ENCODE assay signal across 16 cellular contexts in the genomic region with DNA sequence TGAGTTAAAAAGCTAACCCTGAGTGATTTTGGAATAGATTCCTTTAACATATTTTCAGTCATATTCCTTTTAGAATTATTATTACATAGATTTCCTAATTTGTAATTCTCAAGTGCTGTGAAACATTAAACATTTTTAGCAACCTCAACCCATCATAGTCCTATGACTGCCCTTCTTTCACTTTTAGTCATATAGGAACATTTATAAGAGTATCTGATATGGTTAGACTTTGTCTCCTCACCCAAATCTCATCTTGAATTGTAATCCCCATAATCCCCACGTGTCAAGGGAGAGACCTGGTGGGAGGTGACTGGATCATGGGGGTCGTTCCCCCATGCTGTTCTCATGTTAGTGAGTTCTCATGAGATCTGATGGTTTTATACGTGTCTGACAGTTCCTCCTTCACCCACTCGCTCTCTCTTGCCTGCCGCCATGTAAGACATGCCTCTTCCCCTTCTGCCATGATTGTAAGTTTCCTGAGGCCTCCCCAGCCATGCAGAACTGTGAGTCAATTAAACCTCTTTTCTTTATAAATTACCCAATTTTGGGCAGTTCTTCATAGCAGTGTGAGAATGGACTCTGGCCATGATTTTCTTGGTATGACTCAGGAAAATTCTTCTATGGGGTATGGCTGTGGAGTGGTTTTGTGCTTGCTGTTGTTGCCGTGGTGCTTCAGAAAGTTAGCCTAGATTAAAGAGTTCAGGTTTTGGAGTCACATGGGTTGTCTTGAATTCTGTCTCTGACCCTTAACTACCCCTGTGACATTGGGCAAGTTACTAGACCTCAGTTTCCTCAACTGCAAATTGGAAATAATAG.
DNase-seq lines count a peak whose midpoint lies in the region; ATAC-seq and TF ChIP-seq lines count a peak whose summit lies in the region.
"Had no signal": no experiment of that assay in that cellular context is flagged by ENCODE, and none has a peak within 500 bp of the region (broad histone marks: within the 10 kb centered on the region; RNA-seq: fewer than 3 reads in every experiment).

No MANE protein-coding gene starts in this region.

- no peak overlapping the region for H3K27ac Mint-ChIP-seq in CD14-positive monocyte

- no peak overlapping the region for H3K4me3 Mint-ChIP-seq in CD14-positive monocyte

- H4K20me1 ChIP-seq in osteoblast (ENCODE audit: insufficient read depth, low read length) = peaks cover 3% of the 10 kb centered on the region

- no peak overlapping the region for H2AFZ ChIP-seq in osteoblast (ENCODE audit: low read length)

- H3K27me3 Mint-ChIP-seq in CD14-positive monocyte (ENCODE audit: low read depth in 3 of 3) = no peaks in the 10 kb centered on the region

- peaks cover 0 to 4% of the 10 kb centered on the region in 2 donors for H3K36me3 Mint-ChIP-seq in CD14-positive monocyte

- H3K36me3 ChIP-seq in osteoblast (ENCODE audit: insufficient read depth, low read length) = no peaks in the 10 kb centered on the region
- H3K36me3 ChIP-seq: sigmoid colon, thoracic aorta had no signal

- H3K27ac ChIP-seq in osteoblast (ENCODE audit: low read depth, low read length) = peak overlapping the region; percentile 31
- H3K27ac ChIP-seq: sigmoid colon, thoracic aorta, VCaP had no signal

- H3K4me1 Mint-ChIP-seq in CD14-positive monocyte = peaks cover 1% of the 10 kb centered on the region

- H3K79me2 ChIP-seq in osteoblast (ENCODE audit: insufficient read depth, low read length) = peaks cover 21% of the 10 kb centered on the region

- no peaks in the 10 kb centered on the region for H3K27me3 ChIP-seq in osteoblast (ENCODE audit: insufficient read depth, low read length)
- H3K27me3 ChIP-seq: sigmoid colon had no signal

- no peak for TF ChIP-seq CTCF in astrocyte of the spinal cord (IDR thresholded peaks at IDR 0.05; ENCODE audit: low read depth, low read length)
- no peak for TF ChIP-seq CTCF in osteoblast (IDR thresholded peaks at IDR 0.05; ENCODE audit: extremely low read depth, low read depth, low read length)
- TF ChIP-seq CTCF in CD14-positive monocyte (IDR thresholded peaks at IDR 0.05) = no peak

- H3K4me2 ChIP-seq in osteoblast (ENCODE audit: insufficient read depth, low read length) = no peak overlapping the region

- peaks cover 8 to 14% (median 10%) of the 10 kb centered on the region in 7 donors for H3K9me3 Mint-ChIP-seq in CD14-positive monocyte

- H3K4me3 ChIP-seq in astrocyte of the spinal cord (ENCODE audit: low read depth, low read length) = no peak overlapping the region
- H3K4me3 ChIP-seq in osteoblast (ENCODE audit: insufficient read depth, low read length) = no peak overlapping the region
- H3K4me3 ChIP-seq: sigmoid colon, thoracic aorta had no signal

- intact Hi-C loops in CD14-positive monocyte (cut with micrococcal nuclease) = no loop called here

- DNase-seq in EH (ENCODE audit: low read depth) (peak; percentile 44), HT1080 (ENCODE audit: low read depth) (peak; percentile 34), astrocyte of the spinal cord (ENCODE audit: low read depth, low spot score) (peak; percentile 27), osteoblast (ENCODE audit: insufficient read length, low spot score, missing footprints) (no peak), CD14-positive monocyte (ENCODE audit: low spot score) (no peak), RKO (ENCODE audit: low spot score) (no peak)
- DNase-seq: activated gamma-delta T cell; C1 segment of cervical spinal cord; DMS53; NCI-H1092 treated with DMSO at 0.1 percent for 48 hours; NCI-H82; sigmoid colon; stimulated activated CD4-positive, alpha-beta T cell treated with anti-CD3 and anti-CD28 coated beads, Interleukin-2, amount 100 ng/mL, for 24 hours had no signal

- in situ Hi-C loops in astrocyte of the spinal cord (cut with HindIII; ENCODE audit: low sequenced_read_pairs) = no loop called here

- no peaks in the 10 kb centered on the region for H3K9me3 ChIP-seq in osteoblast (ENCODE audit: low read depth, low read length)
- H3K9me3 ChIP-seq: sigmoid colon, thoracic aorta had no signal

- peaks cover 3% of the 10 kb centered on the region for H3K4me1 ChIP-seq in osteoblast (ENCODE audit: insufficient read depth, low read length)

- no peak for ATAC-seq in GM18519 (IDR thresholded peaks at IDR 0.05; ENCODE audit: low FRiP score, unreplicated experiment)

Comparison
In these comparisons a context has a peak if more than half of its experiments do, and no peak if none do; other contexts are left out.
1. DNase-seq: peak in EH (single experiment), HT1080 (single experiment) and astrocyte of the spinal cord (single experiment); none in osteoblast (single experiment), CD14-positive monocyte (single experiment) and RKO (single experiment).